Comparison of ENCODE assay signal across 1 cellular context in genomic region chr2:101597347-101597944, GRCh38.
TF ChIP-seq lines count a peak whose summit lies in the region.

No MANE protein-coding gene starts in this region.

TF ChIP-seq in HepG2, 621 proteins besides CTCF, POLR2A, EP300 and RAD21 (continued from another document and continues in another):
- no peak for TF ChIP-seq ZBTB43 (CRISPR knock-in tag; conservative IDR thresholded peaks at IDR 0.05)
- TF ChIP-seq ZNF580 (CRISPR knock-in tag; IDR thresholded peaks at IDR 0.05; ENCODE audit: borderline replicate concordance, low read depth) = no peak
- TF ChIP-seq XBP1 (CRISPR knock-in tag; IDR thresholded peaks at IDR 0.05) = no peak
- 0 out of 4 replicates have a peak, but pooled peaks of 1 of the 2 experiments have one; percentile 26 for TF ChIP-seq KLF16 (CRISPR knock-in tag; IDR thresholded peaks at IDR 0.05)
- no peak for TF ChIP-seq ZFP37 (CRISPR knock-in tag; IDR thresholded peaks at IDR 0.05; ENCODE audit: borderline replicate concordance)
- no peak for TF ChIP-seq ZBTB1 (CRISPR knock-in tag; IDR thresholded peaks at IDR 0.05; ENCODE audit: borderline replicate concordance)
- TF ChIP-seq SSRP1 (CRISPR knock-in tag; IDR thresholded peaks at IDR 0.05) = no peak
- no peak for TF ChIP-seq NBN (conservative IDR thresholded peaks at IDR 0.05)
- peak; percentile 84 for TF ChIP-seq ARID5B (CRISPR knock-in tag; IDR thresholded peaks at IDR 0.05)
- peak; percentile 77 for TF ChIP-seq PAXIP1 (CRISPR knock-in tag; conservative IDR thresholded peaks at IDR 0.05)
- 0 out of 2 replicates have a peak, but pooled peaks have one; percentile 41 for TF ChIP-seq ZMYM4 (CRISPR knock-in tag; IDR thresholded peaks at IDR 0.05)
- TF ChIP-seq CREM (IDR thresholded peaks at IDR 0.05) = peak; percentile 21; the same call in 1 of the 2 replicates
- no peak for TF ChIP-seq CREM (CRISPR knock-in tag; IDR thresholded peaks at IDR 0.05)
- TF ChIP-seq ZNF430 (CRISPR knock-in tag; IDR thresholded peaks at IDR 0.05) = no peak
- TF ChIP-seq KAT2B (IDR thresholded peaks at IDR 0.05; ENCODE audit: borderline replicate concordance, low read depth, low read length) = no peak
- TF ChIP-seq FOXP4 (CRISPR knock-in tag; IDR thresholded peaks at IDR 0.05) = peak; percentile 30; the same call in 1 of the 2 replicates
- TF ChIP-seq NCOR1 (IDR thresholded peaks at IDR 0.05; ENCODE audit: borderline replicate concordance, low read length) = peak; percentile 36; the same call in 1 of the 2 replicates
- peak; percentile 51; the same call in 1 of the 2 replicates for TF ChIP-seq THRA (CRISPR knock-in tag; IDR thresholded peaks at IDR 0.05; ENCODE audit: borderline replicate concordance)
- peak; percentile 59; the same call in 1 of the 2 replicates for TF ChIP-seq ISL2 (CRISPR knock-in tag; IDR thresholded peaks at IDR 0.05)
- no peak for TF ChIP-seq MXD4 (CRISPR knock-in tag; IDR thresholded peaks at IDR 0.05)
- TF ChIP-seq ZNF710 (CRISPR knock-in tag; IDR thresholded peaks at IDR 0.05; ENCODE audit: borderline replicate concordance) = no peak
- TF ChIP-seq PPARG (CRISPR knock-in tag; conservative IDR thresholded peaks at IDR 0.05) = peak; percentile 73
- no peak for TF ChIP-seq ZNF761 (CRISPR knock-in tag; conservative IDR thresholded peaks at IDR 0.05)
- no peak for TF ChIP-seq PAF1 (CRISPR knock-in tag; IDR thresholded peaks at IDR 0.05)
- no peak; the same call in 1 of the 2 replicates for TF ChIP-seq ETV5 (CRISPR knock-in tag; IDR thresholded peaks at IDR 0.05; ENCODE audit: borderline replicate concordance)
- TF ChIP-seq MAF1 (CRISPR knock-in tag; IDR thresholded peaks at IDR 0.05; ENCODE audit: borderline replicate concordance) = no peak
- TF ChIP-seq TIGD3 (CRISPR knock-in tag; IDR thresholded peaks at IDR 0.05; ENCODE audit: borderline replicate concordance) = no peak
- 0 out of 2 replicates have a peak, but pooled peaks have one; percentile 27 for TF ChIP-seq IRF2 (CRISPR knock-in tag; IDR thresholded peaks at IDR 0.05)
- TF ChIP-seq ZNF253 (CRISPR knock-in tag; IDR thresholded peaks at IDR 0.05; ENCODE audit: borderline replicate concordance) = no peak
- peak; percentile 90 for TF ChIP-seq SKI (IDR thresholded peaks at IDR 0.05; ENCODE audit: partially characterized antibody)
- peak; percentile 64; the same call in 1 of the 2 replicates for TF ChIP-seq ZNF609 (CRISPR knock-in tag; IDR thresholded peaks at IDR 0.05; ENCODE audit: borderline replicate concordance)
- 0 out of 2 replicates have a peak, but pooled peaks have one; percentile 24 for TF ChIP-seq KMT2A (CRISPR knock-in tag; IDR thresholded peaks at IDR 0.05)
- no peak for TF ChIP-seq POLR2G (IDR thresholded peaks at IDR 0.05; ENCODE audit: low read depth, low read length)
- TF ChIP-seq FOXJ3 (CRISPR knock-in tag; IDR thresholded peaks at IDR 0.05; ENCODE audit: borderline replicate concordance) = peak; percentile 40; the same call in 1 of the 2 replicates
- TF ChIP-seq KDM3A (CRISPR knock-in tag; IDR thresholded peaks at IDR 0.05; ENCODE audit: low read depth) = 0 out of 2 replicates have a peak, but pooled peaks have one; percentile 29
- 0 out of 2 replicates have a peak, but pooled peaks have one; percentile 35 for TF ChIP-seq ELF3 (CRISPR knock-in tag; IDR thresholded peaks at IDR 0.05)
- peak; percentile 88 for TF ChIP-seq RARA (CRISPR knock-in tag; IDR thresholded peaks at IDR 0.05)
- TF ChIP-seq RFXANK (CRISPR knock-in tag; IDR thresholded peaks at IDR 0.05) = no peak
- TF ChIP-seq TCF7L2 (IDR thresholded peaks at IDR 0.05; ENCODE audit: low read depth, low read length) = no peak
